19 cellular contexts compared by ENCODE assay signal in the genomic region with DNA sequence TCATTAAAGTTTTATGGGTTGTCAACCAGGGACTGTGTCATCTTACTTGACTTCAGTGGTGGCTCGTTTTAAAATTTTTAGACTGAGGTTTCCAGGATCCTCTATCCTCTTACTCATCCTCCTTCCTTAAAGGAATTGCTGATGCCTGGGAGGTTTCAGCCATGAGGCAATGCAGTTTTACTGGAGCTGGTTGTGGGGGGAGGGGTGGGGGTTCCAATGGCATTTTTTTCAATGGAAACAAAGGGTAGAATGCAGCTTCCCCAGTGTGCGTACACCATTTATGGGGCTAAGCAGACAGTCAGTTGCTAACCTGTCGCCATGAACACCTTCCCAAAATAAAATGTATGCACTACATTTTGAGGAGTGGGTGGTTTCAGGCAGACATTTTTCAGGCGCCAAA.
DNase-seq lines count a peak whose midpoint lies in the region; ATAC-seq, FAIRE-seq and TF ChIP-seq lines count a peak whose summit lies in the region.
"Had no signal": no experiment of that assay in that cellular context is flagged by ENCODE, and none has a peak within 500 bp of the region (broad histone marks: within the 10 kb centered on the region; RNA-seq: fewer than 3 reads in every experiment).

No MANE protein-coding gene starts in this region.

- no peak overlapping the region for H4K5ac ChIP-seq in H1 (ENCODE audit: insufficient read length, low read depth, low read length)
- no peak overlapping the region for H4K5ac ChIP-seq in mesendoderm (ENCODE audit: low read length)

- TF ChIP-seq EP300 in H1 (IDR thresholded peaks at IDR 0.05; ENCODE audit: borderline replicate concordance in 1 of 2, low read depth in 2 of 2, low read length in 2 of 2), result 0 out of 3 replicates have a peak, but pooled peaks of 1 of the 2 experiments have one; percentile 36

- H2BK120ac ChIP-seq in H1 (replicated peaks; ENCODE audit: low read depth, low read length) (no peak overlapping the region), mesendoderm (ENCODE audit: low read depth, low read length) (no peak overlapping the region)

- H2AK5ac ChIP-seq in H1 (ENCODE audit: low read depth, low read length), result no peak overlapping the region
- H2AK5ac ChIP-seq in mesendoderm (ENCODE audit: low read length), result no peak overlapping the region

- H3K14ac ChIP-seq in H1 (ENCODE audit: insufficient read length), result no peak overlapping the region

- H3K27ac ChIP-seq in H1 (ENCODE audit: low read depth, low read length) (peak overlapping the region; percentile 41; the same call in 1 of the 2 replicates), mesendoderm (ENCODE audit: low read depth, low read length) (no peak overlapping the region)
- H3K27ac ChIP-seq: hepatocyte, neutrophil, vagina had no signal

- no peak overlapping the region for H2BK20ac ChIP-seq in H1 (ENCODE audit: low read length)

- H3K4me2 ChIP-seq in H1 (ENCODE audit: insufficient read depth in 1 of 2, low read depth in 2 of 2, low read length in 2 of 2) (peak overlapping the region; percentile 14 to 15; a peak in 2 of 4 replicates), mesendoderm (ENCODE audit: low read length) (no peak overlapping the region)
- H3K4me2 ChIP-seq: hepatocyte had no signal

- no peaks in the 10 kb centered on the region for H3K23me2 ChIP-seq in H1 (ENCODE audit: low read depth, low read length)

- peak in 1 of 2 experiments; percentile 33; a peak in 1 of 3 replicates for TF ChIP-seq POLR2A in H1 (IDR thresholded peaks at IDR 0.05; ENCODE audit: control extremely low read depth in 1 of 2, low read depth in 2 of 2, low read length in 2 of 2)

- H2BK5ac ChIP-seq in H1 (ENCODE audit: low read depth, low read length) (peak overlapping the region; percentile 74; the same call in 1 of the 2 replicates), mesendoderm (ENCODE audit: low read length) (no peak overlapping the region)

- H3K9me3 ChIP-seq in H1 (ENCODE audit: insufficient read depth in 2 of 2, low read depth in 1 of 2, low read length in 1 of 2), result no peaks in the 10 kb centered on the region
- H3K9me3 ChIP-seq: mucosa of descending colon, neutrophil, vagina had no signal

- H2BK15ac ChIP-seq in H1 (ENCODE audit: low read length) (no peak overlapping the region), mesendoderm (replicated peaks; ENCODE audit: low read depth) (no peak overlapping the region)

- TF ChIP-seq CTCF in H1 (IDR thresholded peaks at IDR 0.05; ENCODE audit: control extremely low read depth in 1 of 3, insufficient read depth in 1 of 3, low read depth in 1 of 3, low read length in 3 of 3), result no peak; a peak in 1 of 4 replicates

- DNase-seq in Daoy (ENCODE audit: low read depth) (peak; percentile 26), HS-5 (ENCODE audit: low read depth) (peak; percentile 8), H1 (ENCODE audit: low read depth in 1 of 2, low spot score in 2 of 2) (peak in 1 of 2 experiments; percentile 72), mesendoderm (peak; percentile 91), DMS153 treated with DMSO at 0.1 percent for 48 hours (lab: John Stamatoyannopoulos, UW; ENCODE audit: unreplicated experiment) (no peak), cardiac septum (ENCODE audit: low spot score) (no peak), NCI-H446 treated with DMSO at 0.1 percent for 48 hours (lab: John Stamatoyannopoulos, UW) (no peak)
- DNase-seq: activated B cell treated with CpG ODN at 0.5 μM for 24 hours; activated T-cell treated with anti-CD3 and anti-CD28 coated beads, Interleukin-2, amount 50 U/mL, for 4 hours; CD4-positive, CD25-positive, alpha-beta regulatory T cell; mucosa of descending colon; NCI-H1436; small intestine had no signal

- H3K9ac ChIP-seq in H1 (replicated peaks in 1 of 4; ENCODE audit: extremely low read depth in 1 of 4, low read depth in 3 of 4, low read length in 3 of 4) (no peak overlapping the region), mesendoderm (ENCODE audit: low read length) (no peak overlapping the region)

- H3K79me2 ChIP-seq in H1 (ENCODE audit: control insufficient read depth in 1 of 2, insufficient read depth in 2 of 2, low read length in 2 of 2) (no peaks in the 10 kb centered on the region), mesendoderm (ENCODE audit: control insufficient read depth, insufficient read depth, low read length) (no peaks in the 10 kb centered on the region)
- H3K79me2 ChIP-seq: hepatocyte had no signal

- H3K56ac ChIP-seq in H1 (replicated peaks; ENCODE audit: insufficient read length, low read depth, low read length) (no peak overlapping the region), mesendoderm (ENCODE audit: low read length) (no peak overlapping the region)

- H4K8ac ChIP-seq in H1 (ENCODE audit: extremely low read depth, insufficient read depth, low read length) (no peak overlapping the region), mesendoderm (ENCODE audit: low read depth, low read length) (no peak overlapping the region)

- no peak overlapping the region for H3K18ac ChIP-seq in H1 (ENCODE audit: extremely low read depth, low read length)
- H3K18ac ChIP-seq in mesendoderm (ENCODE audit: low read length), result no peak overlapping the region

- H3K36me3 ChIP-seq in H1 (ENCODE audit: control insufficient read depth in 2 of 4, insufficient read depth in 4 of 4, low read length in 3 of 4), result no peaks in the 10 kb centered on the region
- no peaks in the 10 kb centered on the region for H3K36me3 ChIP-seq in mesendoderm (ENCODE audit: control insufficient read depth, insufficient read depth, low read length)
- H3K36me3 ChIP-seq: neutrophil, vagina had no signal

- no peak for ATAC-seq in HG03469 (IDR thresholded peaks at IDR 0.05; ENCODE audit: unreplicated experiment)
- ATAC-seq: activated T-cell treated with anti-CD3 and anti-CD28 coated beads, Interleukin-2, amount 50 U/mL, for 4 hours; mucosa of descending colon; Panc1 had no signal

- no peak overlapping the region for H4K91ac ChIP-seq in H1 (replicated peaks; ENCODE audit: insufficient read length, low read length)

- POLR2A ChIA-PET in H1 (lab: Charles Lee; ENCODE audit: partially characterized antibody), result interaction anchor here (0.9 to 1.1 kb wide), 2 partner anchors 15 kb away, joined by 4 read pairs; no protein-coding TSS in a partner anchor

- no peaks in the 10 kb centered on the region for H3K79me1 ChIP-seq in H1 (ENCODE audit: low read depth, low read length)
- no peaks in the 10 kb centered on the region for H3K79me1 ChIP-seq in mesendoderm (ENCODE audit: low read length)

- CTCF ChIA-PET in H1 (lab: Charles Lee; ENCODE audit: partially characterized antibody), result interaction anchor here (1.5 kb wide), 2 partner anchors 29 to 121 kb away, joined by 3 to 5 read pairs; no protein-coding TSS in a partner anchor

- peak overlapping the region; percentile 20; the same call in 1 of the 2 replicates for H2BK12ac ChIP-seq in H1 (ENCODE audit: low read depth, low read length)

- H2AFZ ChIP-seq in H1 (ENCODE audit: low read length), result peak overlapping the region; percentile 30; the same call in 1 of the 2 replicates
- H2AFZ ChIP-seq: hepatocyte had no signal

- peaks cover 0 to 1% (median 0%) of the 10 kb centered on the region in 4 experiments; a peak in 1 of 7 replicates for H3K27me3 ChIP-seq in H1 (replicated peaks in 1 of 4; ENCODE audit: control insufficient read depth in 3 of 4, extremely low read depth in 1 of 4, insufficient read depth in 3 of 4, low read length in 3 of 4)
- H3K27me3 ChIP-seq in mesendoderm (ENCODE audit: insufficient read depth, low read length, poor library complexity), result no peaks in the 10 kb centered on the region
- H3K27me3 ChIP-seq: hepatocyte, neutrophil, vagina had no signal

- H3K23ac ChIP-seq in H1 (ENCODE audit: insufficient read length), result no peak overlapping the region
- H3K23ac ChIP-seq in mesendoderm (ENCODE audit: low read length), result no peak overlapping the region

- H4K20me1 ChIP-seq in H1 (replicated peaks in 1 of 2; ENCODE audit: control insufficient read depth in 1 of 2, insufficient read depth in 2 of 2, low read length in 2 of 2), result no peaks in the 10 kb centered on the region

- intact Hi-C loops in cardiac septum (cut with DNase I), result no loop called here

- FAIRE-seq in H1 (lab: Jason Lieb, UNC), result peak; percentile 88
- FAIRE-seq: colon, small intestine had no signal

- peaks cover 0 to 5% (median 3%) of the 10 kb centered on the region in 4 experiments; a peak in 3 of 7 replicates for H3K4me1 ChIP-seq in H1 (replicated peaks in 1 of 4; ENCODE audit: control insufficient read depth in 3 of 4, insufficient read depth in 4 of 4, low read length in 3 of 4)
- no peaks in the 10 kb centered on the region for H3K4me1 ChIP-seq in mesendoderm (ENCODE audit: control insufficient read depth, low read depth, low read length)
- H3K4me1 ChIP-seq: vagina had no signal

- 59% methylated on average over 4 of the region's 4 CpGs; no CpG with 5 or more reads in 1 of the 2 experiments for WGBS in H1 (ENCODE audit: extremely low coverage in 1 of 2, insufficient coverage in 1 of 2, insufficient read length in 1 of 2, insufficient replicate concordance in 2 of 2, low coverage in 1 of 2, low lambda C conversion rate in 2 of 2, missing lambda C conversion rate in 1 of 2), 2 experiments
- WGBS in mesendoderm (ENCODE audit: extremely low coverage, insufficient coverage, low lambda C conversion rate), result no CpG with 5 or more reads among the region's 4 CpGs

- H3K4ac ChIP-seq in H1 (replicated peaks; ENCODE audit: insufficient read length, low read depth, low read length) (no peak overlapping the region), mesendoderm (ENCODE audit: low read depth, low read length) (no peak overlapping the region)

- H3K4me3 ChIP-seq in H1 (ENCODE audit: extremely low read depth in 1 of 4, insufficient read depth in 2 of 4, low read depth in 3 of 4, low read length in 4 of 4), result peak overlapping the region in 1 of 4 experiments; percentile 38; a peak in 1 of 8 replicates
- no peak overlapping the region for H3K4me3 ChIP-seq in mesendoderm (ENCODE audit: low read length)
- H3K4me3 ChIP-seq: hepatocyte, mucosa of descending colon, vagina had no signal

- peak in 1 of 2 experiments; percentile 7; a peak in 1 of 4 replicates for TF ChIP-seq RAD21 in H1 (IDR thresholded peaks at IDR 0.05 in 1 of 2, conservative IDR thresholded peaks at IDR 0.05 in 1 of 2; ENCODE audit: low read depth in 2 of 2, low read length in 2 of 2)

TF ChIP-seq in H1, 55 proteins besides CTCF, POLR2A, EP300 and RAD21 (continues in another document):
- peak; percentile 46; the same call in 1 of the 2 replicates for TF ChIP-seq TAF1 (IDR thresholded peaks at IDR 0.05; ENCODE audit: low read depth, low read length)
- 0 out of 2 replicates have a peak, but pooled peaks have one; percentile 23 for TF ChIP-seq JUN (IDR thresholded peaks at IDR 0.05; ENCODE audit: low read depth, low read length)
- TF ChIP-seq SP1 (IDR thresholded peaks at IDR 0.05; ENCODE audit: low read depth, low read length), result peak; percentile 83
- TF ChIP-seq CHD2 (IDR thresholded peaks at IDR 0.05; ENCODE audit: low read length), result 0 out of 2 replicates have a peak, but pooled peaks have one; percentile 39
- TF ChIP-seq JUND (IDR thresholded peaks at IDR 0.05; ENCODE audit: low read length), result peak; percentile 59
- no peak for TF ChIP-seq SIRT6 (IDR thresholded peaks at IDR 0.05; ENCODE audit: low read length)
- no peak for TF ChIP-seq NANOG (IDR thresholded peaks at IDR 0.05; ENCODE audit: insufficient read depth, low read depth, low read length, poor library complexity, severe bottlenecking)
- TF ChIP-seq BRCA1 (IDR thresholded peaks at IDR 0.05; ENCODE audit: low read depth, low read length), result no peak

Comparison
In these comparisons a context has a peak if more than half of its experiments do, and no peak if none do; other contexts are left out.
1. DNase-seq: peak in Daoy (single experiment), HS-5 (single experiment) and mesendoderm (single experiment); none in DMS153 treated with DMSO at 0.1 percent for 48 hours (single experiment), cardiac septum (single experiment) and NCI-H446 treated with DMSO at 0.1 percent for 48 hours (single experiment).